27 cellular contexts compared by ENCODE assay signal in genomic region chr9:20284601-20285289, GRCh38.
"Had no signal": no experiment of that assay in that cellular context is flagged by ENCODE, and none has a peak within 500 bp of the region (broad histone marks: within the 10 kb centered on the region; RNA-seq: fewer than 3 reads in every experiment).

No MANE protein-coding gene starts in this region.

- H3K9ac ChIP-seq: parathyroid adenoma had no signal

- H3K4me1 Mint-ChIP-seq: central memory CD8-positive, alpha-beta T cell; stimulated activated memory B cell treated with anti-CD40 and anti-IgM and Interleukin-4, amounts not matched to agents 10 μg/mL and 1 μg/mL and 100 μg/mL, for 72 hours had no signal

- H3K9me3 ChIP-seq: esophagus muscularis mucosa, prostate gland, thoracic aorta, transverse colon had no signal

- H3K36me3 ChIP-seq: esophagus muscularis mucosa, gastroesophageal sphincter, prostate gland, spleen, thoracic aorta, transverse colon had no signal

- DNase-seq: cortex of kidney; dorsolateral prefrontal cortex; effector CD8-positive, alpha-beta T cell; hypothalamus; islet precursor cell; mesenchymal stem cell; midbrain; spleen; stimulated activated CD4-positive, alpha-beta T cell treated with anti-CD3 and anti-CD28 coated beads, Interleukin-15, amount 100 ng/mL, for 24 hours; stimulated activated CD4-positive, alpha-beta T cell treated with anti-CD3 and anti-CD28 coated beads, Interleukin-1b, Interleukin-23, amount 100 ng/mL, for 48 hours; stimulated activated CD4-positive, alpha-beta T cell treated with anti-CD3 and anti-CD28 coated beads, Interleukin-4, amount 100 ng/mL, for 24 hours; stimulated activated naive CD8-positive, alpha-beta T cell treated with anti-CD3 and anti-CD28 coated beads, Interleukin-15, amount 100 ng/mL, for 72 hours; transverse colon had no signal

- H3K27ac ChIP-seq: epithelial cell of prostate, gastroesophageal sphincter, parathyroid adenoma, prostate gland, spleen, thoracic aorta, transverse colon had no signal

- H3K36me3 Mint-ChIP-seq: natural killer cell treated with Interleukin-12 subunit alpha and Interleukin-12 subunit beta and Interleukin-15 and Interleukin-18, amount 100 ng/mL, for 72 hours; stimulated activated memory B cell treated with anti-CD40 and anti-IgM and Interleukin-4, amounts not matched to agents 10 μg/mL and 1 μg/mL and 100 μg/mL, for 72 hours had no signal

- H3K9me3 Mint-ChIP-seq: central memory CD8-positive, alpha-beta T cell; natural killer cell treated with Interleukin-12 subunit alpha and Interleukin-12 subunit beta and Interleukin-15 and Interleukin-18, amount 100 ng/mL, for 72 hours; stimulated activated memory B cell treated with anti-CD40 and anti-IgM and Interleukin-4, amounts not matched to agents 10 μg/mL and 1 μg/mL and 100 μg/mL, for 72 hours had no signal

- H3K4me3 Mint-ChIP-seq: central memory CD8-positive, alpha-beta T cell; natural killer cell treated with Interleukin-12 subunit alpha and Interleukin-12 subunit beta and Interleukin-15 and Interleukin-18, amount 100 ng/mL, for 72 hours; stimulated activated memory B cell treated with anti-CD40 and anti-IgM and Interleukin-4, amounts not matched to agents 10 μg/mL and 1 μg/mL and 100 μg/mL, for 72 hours; stimulated activated naive CD8-positive, alpha-beta T cell treated with anti-CD3 and anti-CD28 coated beads, Interleukin-15, amount 100 ng/mL, for 72 hours had no signal

- ATAC-seq: gastroesophageal sphincter; left lobe of liver; natural killer cell treated with Interleukin-12 subunit alpha and Interleukin-12 subunit beta and Interleukin-15 and Interleukin-18, amount 100 ng/mL, for 72 hours; sciatic nerve; stimulated activated memory B cell treated with anti-CD40 and anti-IgM and Interleukin-4, amounts not matched to agents 10 μg/mL and 1 μg/mL and 100 μg/mL, for 72 hours; stimulated activated naive CD8-positive, alpha-beta T cell treated with anti-CD3 and anti-CD28 coated beads, Interleukin-15, amount 100 ng/mL, for 72 hours had no signal

- H3K4me3 ChIP-seq: dorsolateral prefrontal cortex, esophagus muscularis mucosa, gastroesophageal sphincter, lung, prostate gland, spleen, thoracic aorta, transverse colon had no signal

- H3K27ac Mint-ChIP-seq: natural killer cell treated with Interleukin-12 subunit alpha and Interleukin-12 subunit beta and Interleukin-15 and Interleukin-18, amount 100 ng/mL, for 72 hours; stimulated activated memory B cell treated with anti-CD40 and anti-IgM and Interleukin-4, amounts not matched to agents 10 μg/mL and 1 μg/mL and 100 μg/mL, for 72 hours; stimulated activated naive CD8-positive, alpha-beta T cell treated with anti-CD3 and anti-CD28 coated beads, Interleukin-15, amount 100 ng/mL, for 72 hours had no signal

- H3K27me3 ChIP-seq: dorsolateral prefrontal cortex, esophagus muscularis mucosa, gastroesophageal sphincter, spleen, transverse colon had no signal

- H3K27me3 Mint-ChIP-seq: central memory CD8-positive, alpha-beta T cell; natural killer cell treated with Interleukin-12 subunit alpha and Interleukin-12 subunit beta and Interleukin-15 and Interleukin-18, amount 100 ng/mL, for 72 hours; stimulated activated memory B cell treated with anti-CD40 and anti-IgM and Interleukin-4, amounts not matched to agents 10 μg/mL and 1 μg/mL and 100 μg/mL, for 72 hours; stimulated activated naive CD8-positive, alpha-beta T cell treated with anti-CD3 and anti-CD28 coated beads, Interleukin-15, amount 100 ng/mL, for 72 hours had no signal

- H3K4me1 ChIP-seq: gastroesophageal sphincter, parathyroid adenoma, prostate gland, spleen, transverse colon had no signal

- FAIRE-seq: endometrium, urothelium cell line had no signal
